Comparison of ENCODE assay signal across 8 cellular contexts in genomic region chr6:37624606-37625574, GRCh38.
DNase-seq lines count a peak whose midpoint lies in the region; FAIRE-seq and TF ChIP-seq lines count a peak whose summit lies in the region.

No MANE protein-coding gene starts in this region.

- H4K20me1 ChIP-seq in OCI-LY7 (ENCODE audit: insufficient read depth, low read length), result no peaks in the 10 kb centered on the region

- no peaks in the 10 kb centered on the region for H3K36me3 ChIP-seq in bronchial epithelial cell (ENCODE audit: control insufficient read depth, insufficient read depth, low read length)
- H3K36me3 ChIP-seq in OCI-LY7 (ENCODE audit: insufficient read depth, low read length), result no peaks in the 10 kb centered on the region
- H3K36me3 ChIP-seq in MG63, result no peaks in the 10 kb centered on the region

- H3K9me2 ChIP-seq in OCI-LY7 (ENCODE audit: insufficient read depth, low read length), result no peaks in the 10 kb centered on the region

- no TSS peak for BruUV-seq in OCI-LY7 (replicated peaks; lab: Mats Ljungman, UMichigan)

- no peak for FAIRE-seq in bronchial epithelial cell (lab: Jason Lieb, UNC)

- H2AFZ ChIP-seq in OCI-LY7 (ENCODE audit: low read length), result no peak overlapping the region

- CTCF ChIA-PET in OCI-LY7 (lab: Charles Lee; ENCODE audit: unreplicated experiment), result no interaction called here

- H3K4me3 ChIP-seq in bronchial epithelial cell (ENCODE audit: low read depth, low read length) (no peak overlapping the region), OCI-LY7 (ENCODE audit: low read depth, low read length, poor library complexity, severe bottlenecking) (no peak overlapping the region), MG63 (no peak overlapping the region)

- no peaks in the 10 kb centered on the region for H3K9me3 ChIP-seq in OCI-LY7 (ENCODE audit: low read length)
- H3K9me3 ChIP-seq in MG63, result no peaks in the 10 kb centered on the region

- H3K79me2 ChIP-seq in OCI-LY7 (ENCODE audit: insufficient read depth, low read depth, low read length), result no peaks in the 10 kb centered on the region

- TF ChIP-seq CTCF in bronchial epithelial cell (IDR thresholded peaks at IDR 0.05; ENCODE audit: insufficient read depth, low read length, severe bottlenecking) (no peak), OCI-LY7 (conservative IDR thresholded peaks at IDR 0.05; ENCODE audit: low read length) (no peak)

- H3K27ac ChIP-seq in OCI-LY7 (ENCODE audit: low read depth, low read length, poor library complexity, severe bottlenecking), result no peak overlapping the region

- POLR2A ChIA-PET in OCI-LY7 (lab: Charles Lee), result no interaction called here

- no peak overlapping the region for H3K4me2 ChIP-seq in OCI-LY7 (ENCODE audit: low read length)

- intact Hi-C loops in OCI-LY7 (cut with micrococcal nuclease; ENCODE audit: unreplicated experiment), result no loop called here

- no peaks in the 10 kb centered on the region for H3K27me3 ChIP-seq in bronchial epithelial cell (ENCODE audit: control insufficient read depth, insufficient read depth, low read length)
- H3K27me3 ChIP-seq in MG63, result no peaks in the 10 kb centered on the region

- peak; percentile 23 for DNase-seq in ELR (ENCODE audit: low read depth)
- DNase-seq in NCI-H345 treated with DMSO at 0.1 percent for 48 hours (lab: John Stamatoyannopoulos, UW; ENCODE audit: unreplicated experiment), result peak; percentile 14
- peak; percentile 58 for DNase-seq in bronchial epithelial cell (ENCODE audit: low read depth)
- peak; percentile 19 for DNase-seq in middle frontal gyrus (ENCODE audit: extremely low spot score, low spot score)
- no peak for DNase-seq in OCI-LY7 (ENCODE audit: low spot score)
- DNase-seq in pons (ENCODE audit: low spot score), result no peak
- no peak for DNase-seq in MG63
- no peak for DNase-seq in OCI-M1 (lab: John Stamatoyannopoulos, UW)

- peaks cover 7% of the 10 kb centered on the region for H3K4me1 ChIP-seq in OCI-LY7 (ENCODE audit: insufficient read depth, low read length, poor library complexity, severe bottlenecking)

Comparison
In these comparisons a context has a peak if more than half of its experiments do, and no peak if none do; other contexts are left out.
1. DNase-seq: peak in ELR (single experiment), NCI-H345 treated with DMSO at 0.1 percent for 48 hours (single experiment), bronchial epithelial cell (single experiment) and middle frontal gyrus (single experiment); none in OCI-LY7 (single experiment), pons (single experiment), MG63 (single experiment) and OCI-M1 (single experiment).